ENCODE assay signal across 27 cellular contexts in the genomic region with DNA sequence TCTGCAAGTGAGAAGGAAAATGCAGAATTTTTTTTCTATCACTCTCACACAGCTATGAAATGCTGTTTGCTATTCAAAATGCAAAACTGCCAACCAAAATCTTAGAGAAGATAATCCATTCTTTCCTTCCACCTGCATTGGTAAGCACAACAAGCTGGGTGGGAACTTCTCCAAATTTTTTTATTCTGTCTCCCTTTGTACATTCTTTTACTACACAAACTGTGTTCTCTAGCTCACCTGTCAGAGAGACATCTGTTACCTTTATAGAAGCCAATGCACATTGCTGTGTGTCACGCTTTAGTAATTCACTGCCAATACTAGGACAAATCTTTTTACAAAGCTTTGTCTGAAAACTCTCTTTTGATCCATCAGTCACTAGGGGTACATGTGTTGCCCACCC.
"Had no signal": no experiment of that assay in that cellular context is flagged by ENCODE, and none has a peak within 500 bp of the region (broad histone marks: within the 10 kb centered on the region; RNA-seq: fewer than 3 reads in every experiment).

No MANE protein-coding gene starts in this region.

- H3K36me3 ChIP-seq: ascending aorta, cardiac muscle cell had no signal

- DNase-seq: activated B cell treated with CpG ODN at 0.5 μM for 24 hours; activated CD4-positive, alpha-beta memory T cell treated with anti-CD3 and anti-CD28 coated beads, Interleukin-2, amount 10 ng/mL, durations not matched to agents 7 days and 5 days; activated CD4-positive, alpha-beta T cell treated with anti-CD3 and anti-CD28 coated beads for 1 hour; activated CD4-positive, alpha-beta T cell treated with anti-CD3 and anti-CD28 coated beads for 36 hours; activated CD4-positive, alpha-beta T cell treated with anti-CD3 and anti-CD28 coated beads for 48 hours; activated CD4-positive, alpha-beta T cell treated with anti-CD3 and anti-CD28 coated beads, Interleukin-2, amount 10 ng/mL, durations not matched to agents 7 days and 5 days; activated CD4-positive, alpha-beta T cell treated with anti-CD3 and anti-CD28 coated beads, Interleukin-2, amount 50 U/mL, for 48 hours; activated CD8-positive, alpha-beta memory T cell treated with anti-CD3 and anti-CD28 coated beads for 24 hours; activated CD8-positive, alpha-beta memory T cell treated with anti-CD3 and anti-CD28 coated beads, Interleukin-2, amount 10 ng/mL, durations not matched to agents 7 days and 5 days; activated CD8-positive, alpha-beta memory T cell treated with anti-CD3 and anti-CD28 coated beads, Interleukin-2, amount 50 U/mL, for 48 hours; activated CD8-positive, alpha-beta T cell treated with anti-CD3 and anti-CD28 coated beads, Interleukin-2, amount 10 ng/mL, durations not matched to agents 7 days and 5 days; activated effector memory CD4-positive, alpha-beta T cell treated with Interleukin-2 at 50 U/mL for 16 hours; activated gamma-delta T cell; activated naive CD4-positive, alpha-beta T cell treated with anti-CD3 and anti-CD28 coated beads, Interleukin-2, amount 10 ng/mL, durations not matched to agents 7 days and 5 days; activated naive CD4-positive, alpha-beta T cell treated with Interleukin-2 at 50 U/mL for 16 hours; activated naive CD8-positive, alpha-beta T cell treated with anti-CD3 and anti-CD28 coated beads, Interleukin-2, amount 10 ng/mL, durations not matched to agents 7 days and 5 days; activated naive CD8-positive, alpha-beta T cell treated with anti-CD3 and anti-CD28 coated beads, Interleukin-2, amount 50 U/mL, for 24 hours; activated T-cell treated with anti-CD3 and anti-CD28 coated beads, Interleukin-2, amount 50 U/mL, for 24 hours; activated T-cell treated with anti-CD3 and anti-CD28 coated beads, Interleukin-2, amount 50 U/mL, for 48 hours; amygdala; anterior cingulate cortex; T-helper 1 cell; T-helper 2 cell; T-helper 9 cell had no signal

- H3K27ac ChIP-seq: ascending aorta, cardiac muscle cell, VCaP had no signal

- H3K27me3 ChIP-seq: ascending aorta, cardiac muscle cell had no signal

- H3K4me1 ChIP-seq: ascending aorta had no signal

- H3K9me3 ChIP-seq: ascending aorta had no signal

- H3K4me3 ChIP-seq: ascending aorta, cardiac muscle cell had no signal
